ENCODE assay signal across 8 cellular contexts in the genomic region with DNA sequence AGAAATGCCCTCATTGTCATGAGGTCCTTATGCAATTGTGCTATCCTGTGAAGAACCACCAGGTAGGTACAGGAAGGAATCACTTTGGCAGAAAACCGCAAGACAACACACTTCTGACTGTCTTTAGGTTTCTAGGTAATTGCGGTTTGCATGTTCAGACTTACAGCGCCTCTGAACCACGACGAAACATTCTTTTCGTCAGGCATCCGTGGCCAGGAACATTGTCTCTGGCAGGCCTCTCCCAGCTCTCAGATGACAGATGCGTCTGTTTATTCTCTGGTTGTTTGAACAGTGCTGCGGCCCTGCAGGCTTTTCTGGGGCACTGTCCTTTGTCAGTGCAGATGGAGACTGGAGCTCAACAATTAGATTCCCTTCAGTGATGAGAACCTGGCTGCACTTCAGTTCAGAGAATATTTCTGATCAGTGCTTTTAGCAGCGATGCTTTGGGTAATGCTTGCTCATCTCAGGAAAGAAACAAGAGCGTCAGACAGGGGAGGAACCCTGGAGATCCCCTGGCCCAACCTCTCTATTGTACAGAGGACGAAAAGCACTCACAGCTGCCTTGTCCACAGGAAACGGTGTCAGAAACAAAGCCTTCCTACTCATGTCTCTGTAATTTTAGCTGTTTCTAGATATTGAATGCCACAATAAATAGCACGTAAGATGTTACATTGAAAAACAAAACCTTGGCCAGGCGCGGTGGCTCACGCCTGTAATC.
DNase-seq lines count a peak whose midpoint lies in the region; ATAC-seq and TF ChIP-seq lines count a peak whose summit lies in the region.

No MANE protein-coding gene starts in this region.

- H3K27me3 ChIP-seq in breast epithelium (no peaks in the 10 kb centered on the region), aorta (ENCODE audit: control insufficient read depth in 1 of 2, insufficient read depth in 2 of 2, low read length in 1 of 2) (no peaks in the 10 kb centered on the region)

- H3K9me3 ChIP-seq in breast epithelium (no peaks in the 10 kb centered on the region), aorta (ENCODE audit: control insufficient read depth, low read length) (no peaks in the 10 kb centered on the region)

- DNase-seq in ELR (ENCODE audit: low read depth) = peak; percentile 3
- peak; percentile 92 to 97 for DNase-seq in NCI-H2081 (lab: John Stamatoyannopoulos, UW)
- DNase-seq in breast epithelium (ENCODE audit: low spot score in 2 of 2) = peak in 1 of 2 donors; percentile 72
- DNase-seq in myocyte (ENCODE audit: low read depth) = peak; percentile 84
- DNase-seq in central memory CD4-positive, alpha-beta T cell = no peak
- DNase-seq in activated CD4-positive, alpha-beta T cell treated with anti-CD3 and anti-CD28 coated beads, Interleukin-2, amount 50 U/mL, for 4 hours = no peak
- no peak for DNase-seq in aorta

- peak in 1 of 3 donors; percentile 51 for TF ChIP-seq CTCF in breast epithelium (IDR thresholded peaks at IDR 0.05)

- ATAC-seq in HG03159 (IDR thresholded peaks at IDR 0.05; ENCODE audit: unreplicated experiment) = no peak
- ATAC-seq in aorta (ENCODE audit: low FRiP score) = no peak

- H3K27ac ChIP-seq in breast epithelium = peak overlapping the region; percentile 14 to 43
- no peak overlapping the region for H3K27ac ChIP-seq in aorta (ENCODE audit: low read depth in 1 of 2, low read length in 2 of 2)

- H3K4me1 ChIP-seq in breast epithelium (no peaks in the 10 kb centered on the region), aorta (ENCODE audit: control insufficient read depth in 1 of 2, insufficient read depth in 2 of 2, low read length in 2 of 2) (no peaks in the 10 kb centered on the region)

- TF ChIP-seq POLR2A in breast epithelium (IDR thresholded peaks at IDR 0.05) = no peak

- H3K4me3 ChIP-seq in breast epithelium (no peak overlapping the region), aorta (ENCODE audit: low read length in 2 of 2) (no peak overlapping the region)

- 74 to 75% methylated on average over 17 of the region's 17 CpGs for WGBS in aorta, 2 donors

- intact Hi-C loops in breast epithelium (cut with DNase I; ENCODE audit: low total_unique reads) (no loop called here), aorta (cut with DNase I) (no loop called here)

- H3K36me3 ChIP-seq in breast epithelium = no peaks in the 10 kb centered on the region
- no peaks in the 10 kb centered on the region for H3K36me3 ChIP-seq in aorta (ENCODE audit: control insufficient read depth in 1 of 2, insufficient read depth in 2 of 2, low read length in 1 of 2)

Comparison
In these comparisons a context has a peak if more than half of its experiments do, and no peak if none do; other contexts are left out.
1. DNase-seq: peak in ELR (single experiment), NCI-H2081 (2 of 2) and myocyte (single experiment); none in central memory CD4-positive, alpha-beta T cell (single experiment), activated CD4-positive, alpha-beta T cell treated with anti-CD3 and anti-CD28 coated beads, Interleukin-2, amount 50 U/mL, for 4 hours (0 of 2) and aorta (0 of 2).
2. H3K27ac ChIP-seq: peak in breast epithelium (2 of 2); none in aorta (0 of 2).